In the genomic region with DNA sequence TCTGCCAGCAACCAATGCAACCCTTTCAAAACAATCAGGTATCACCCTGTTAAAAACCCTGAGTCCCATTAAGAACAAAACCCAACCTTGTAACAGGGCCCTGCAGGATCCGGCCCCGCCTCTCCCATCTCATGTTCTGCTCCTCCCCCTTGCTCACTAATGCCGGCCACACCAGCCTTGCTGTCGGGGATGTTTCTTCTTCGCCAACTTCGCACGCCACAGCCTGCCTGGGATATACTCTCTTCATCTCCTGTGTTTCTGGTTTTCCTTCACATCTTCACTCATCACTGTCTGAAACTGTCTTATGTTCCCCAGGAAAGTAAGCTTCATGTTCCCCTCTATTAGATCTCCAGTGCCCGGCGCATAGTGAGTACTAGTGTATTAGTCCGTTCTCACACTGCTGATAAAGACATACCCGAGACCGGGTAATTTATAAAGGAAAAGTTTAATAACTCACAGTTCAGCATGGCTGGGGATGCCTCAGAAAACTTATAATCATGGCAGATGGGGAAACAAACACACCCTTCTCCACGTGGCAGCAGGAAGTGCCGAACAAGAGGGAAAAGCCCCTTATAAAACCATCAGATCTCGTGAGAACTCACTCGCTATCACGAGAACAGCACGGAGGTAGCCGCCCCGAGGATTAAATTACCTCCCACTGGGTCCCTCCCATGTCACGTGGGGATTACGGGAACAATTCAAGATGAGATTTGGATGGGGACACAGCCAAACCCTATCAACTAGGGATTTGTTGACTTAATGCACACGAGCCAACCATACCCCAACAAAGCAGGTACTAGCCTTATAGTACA, we compare ENCODE assay signal across 9 cellular contexts. TPM values are rescaled to one million over a fixed set of nuclear protein-coding genes. Genes with fewer than 3 reads are reported as not detected.
DNase-seq lines count a peak whose midpoint lies in the region; ATAC-seq and TF ChIP-seq lines count a peak whose summit lies in the region.
"Had no signal": no experiment of that assay in that cellular context is flagged by ENCODE, and none has a peak within 500 bp of the region (broad histone marks: within the 10 kb centered on the region; RNA-seq: fewer than 3 reads in every experiment).

No MANE protein-coding gene starts in this region.

- H3K27ac ChIP-seq in H9 (ENCODE audit: insufficient read length, low read depth, low read length) (peak overlapping the region; percentile 49), right cardiac atrium (ENCODE audit: low read length) (no peak overlapping the region)
- H3K27ac ChIP-seq: HL-60 had no signal

- peak overlapping the region; percentile 78 to 85 for H3K4me3 Mint-ChIP-seq in H9

- H3T11ph ChIP-seq in H9 (ENCODE audit: low read length) = no peak overlapping the region

- H2BK12ac ChIP-seq in H9 (ENCODE audit: insufficient read length, low read depth, low read length) = no peak overlapping the region

- peaks cover 0 to 3% of the 10 kb centered on the region in 2 experiments; a peak in 1 of 5 replicates for H3K9me3 Mint-ChIP-seq in H9

- peak overlapping the region; percentile 83 for H3K4me2 ChIP-seq in H9 (ENCODE audit: insufficient read depth, insufficient read length, low read length)

- peaks cover 22 to 46% (median 42%) of the 10 kb centered on the region in 3 experiments for H3K36me3 Mint-ChIP-seq in H9 (ENCODE audit: insufficient read depth in 1 of 3, low read depth in 3 of 3)

- no CpG with 5 or more reads among the region's 23 CpGs for WGBS in H9 (ENCODE audit: extremely low coverage, insufficient read length, low lambda C conversion rate)
- WGBS in right cardiac atrium = 25% methylated on average over 23 of the region's 23 CpGs

- H3K4me3 ChIP-seq in WI38 (ENCODE audit: low read depth, low read length) (peak overlapping the region; percentile 55), right cardiac atrium (ENCODE audit: low read length) (peak overlapping the region; percentile 29), skeletal muscle cell (ENCODE audit: low read depth, low read length) (peak overlapping the region; percentile 55)

- peaks cover 13% of the 10 kb centered on the region; the same call in 1 of the 2 replicates for H3K4me1 ChIP-seq in H9 (ENCODE audit: insufficient read depth, low read length)
- H3K4me1 ChIP-seq in right cardiac atrium (ENCODE audit: control insufficient read depth, insufficient read depth, low read length) = peaks cover 8% of the 10 kb centered on the region

- no peak overlapping the region for H2BK5ac ChIP-seq in H9 (ENCODE audit: insufficient read length, low read length)

- H3K27ac Mint-ChIP-seq in H9 = peak overlapping the region; percentile 63 to 97 (median 85)

- H2AFZ ChIP-seq in H9 (ENCODE audit: low read length) = no peak overlapping the region

- H2BK120ac ChIP-seq in H9 (ENCODE audit: low read depth, low read length, poor library complexity, severe bottlenecking) = no peak overlapping the region

- DNase-seq in H9 = peak; percentile 83
- peak; percentile 61 to 82 (median 67) for DNase-seq in right cardiac atrium
- peak; percentile 51 for DNase-seq in skeletal muscle cell (ENCODE audit: low read depth)
- no peak for DNase-seq in NCI-H524 (lab: John Stamatoyannopoulos, UW)

- H3K79me2 ChIP-seq in H9 (ENCODE audit: insufficient read depth, low read length) = peaks cover 12% of the 10 kb centered on the region; the same call in 1 of the 2 replicates

- peak overlapping the region; percentile 72; the same call in 1 of the 2 replicates for H3K14ac ChIP-seq in H9 (ENCODE audit: insufficient read depth, low read length)

- no peak overlapping the region for H4K8ac ChIP-seq in H9 (replicated peaks; ENCODE audit: insufficient read length, low read depth, low read length)

- no peak overlapping the region for H2BK15ac ChIP-seq in H9 (ENCODE audit: low read depth, low read length)

- no peaks in the 10 kb centered on the region for H3K27me3 ChIP-seq in H9 (ENCODE audit: insufficient read depth, low read length)
- no peaks in the 10 kb centered on the region for H3K27me3 ChIP-seq in right cardiac atrium (ENCODE audit: control insufficient read depth, insufficient read depth)

- peak overlapping the region; percentile 79 for H3K18ac ChIP-seq in H9 (ENCODE audit: insufficient read length, low read depth, low read length)

- no peak for TF ChIP-seq CTCF in H9 (conservative IDR thresholded peaks at IDR 0.05)
- no peak for TF ChIP-seq CTCF in WI38 (IDR thresholded peaks at IDR 0.05; ENCODE audit: low read depth, low read length)

- H2BK20ac ChIP-seq in H9 (ENCODE audit: low read depth, low read length, poor library complexity, severe bottlenecking) = no peak overlapping the region

- no peak overlapping the region for H4K91ac ChIP-seq in H9 (ENCODE audit: insufficient read length, low read depth, low read length)

- H4K5ac ChIP-seq in H9 (ENCODE audit: insufficient read length, low read depth, low read length) = no peak overlapping the region

- intact Hi-C loops in right cardiac atrium (cut with DNase I) = loop anchor here in 1 of 4 donors (5.0 to 10.0 kb wide), 3 partner anchors 112 to 159 kb away; no protein-coding TSS in a partner anchor

- H3K9me3 ChIP-seq in H9 (ENCODE audit: control insufficient read depth, low read depth, low read length) (no peaks in the 10 kb centered on the region), right cardiac atrium (ENCODE audit: control insufficient read depth, low read length) (no peaks in the 10 kb centered on the region)

- H3K23ac ChIP-seq in H9 (ENCODE audit: insufficient read length, low read depth, low read length) = no peak overlapping the region

- ATAC-seq in right cardiac atrium (peak; percentile 80 to 83), HG02571 (IDR thresholded peaks at IDR 0.05; ENCODE audit: unreplicated experiment) (no peak), GM21528 (IDR thresholded peaks at IDR 0.05; ENCODE audit: low FRiP score, unreplicated experiment) (no peak), GM19351 (IDR thresholded peaks at IDR 0.05; ENCODE audit: unreplicated experiment) (no peak)

- no peak overlapping the region for H2AK5ac ChIP-seq in H9 (ENCODE audit: insufficient read length, low read length)

- H4K20me1 ChIP-seq in H9 (ENCODE audit: control insufficient read depth, insufficient read depth, insufficient read length) = no peaks in the 10 kb centered on the region

- H3K4me1 Mint-ChIP-seq in H9 = peaks cover 60 to 65% of the 10 kb centered on the region in 2 experiments

- H3K79me1 ChIP-seq in H9 (ENCODE audit: insufficient read depth, low read depth, low read length, poor library complexity, severe bottlenecking) = peaks cover 7% of the 10 kb centered on the region

- peaks cover 10% of the 10 kb centered on the region for H3K23me2 ChIP-seq in H9 (ENCODE audit: insufficient read length, low read depth, low read length, poor library complexity, severe bottlenecking)

- H3K4ac ChIP-seq in H9 (ENCODE audit: low read depth, low read length) = no peak overlapping the region; the same call in 1 of the 2 replicates

- no peaks in the 10 kb centered on the region for H3K27me3 Mint-ChIP-seq in H9 (ENCODE audit: low read depth)

- H3K56ac ChIP-seq in H9 (ENCODE audit: insufficient read length, low read depth, low read length) = no peak overlapping the region

- peak overlapping the region; percentile 84 for H3K9ac ChIP-seq in H9 (ENCODE audit: extremely low read depth, insufficient read length, low read length)

RNA-seq across cellular contexts. Expression of a gene that starts 5.1 kb away (rescaled TPM):
- total RNA-seq in H9 (2021) (21.1 and 21.5 TPM in 2 replicates), right cardiac atrium (1 to 10 TPM; 8.5 to 9.9 (median 9.3) TPM)
- polyA plus RNA-seq in right cardiac atrium = 6.8 TPM

RNA-seq across cellular contexts. Expression of a gene that starts 25.3 kb away (rescaled TPM):
- total RNA-seq in H9 (2021) = 8.2 and 9.9 TPM in 2 replicates
- total RNA-seq in right cardiac atrium = 1 to 10 TPM; 6.7 to 8.5 (median 7.6) TPM
- polyA plus RNA-seq in right cardiac atrium = 4.6 TPM

RNA-seq across cellular contexts. Expression of a gene that starts 32.9 kb away (rescaled TPM):
- 15.2 and 17.5 TPM in 2 replicates for total RNA-seq in H9 (2021)
- total RNA-seq in right cardiac atrium = 1 to 10 TPM in 1 of 4 donors, under 1 TPM in 3; 0.35 to 1.5 (median 0.51) TPM
- polyA plus RNA-seq in right cardiac atrium = 0.50 TPM

Comparison
In these comparisons a context has a peak if more than half of its experiments do, and no peak if none do; other contexts are left out.
1. DNase-seq: peak in H9 (single experiment), right cardiac atrium (3 of 3) and skeletal muscle cell (single experiment); none in NCI-H524 (0 of 2).
2. ATAC-seq: peak in right cardiac atrium (2 of 2); none in HG02571 (single experiment), GM21528 (single experiment) and GM19351 (single experiment).
3. Peak in every context shown above with its lines, with median percentiles within 50 percentile points of each other: H3K4me3 ChIP-seq.